14 cellular contexts compared by ENCODE assay signal in genomic region chr3:37140899-37141541, GRCh38. TPM values are rescaled to one million over a fixed set of nuclear protein-coding genes. Genes with fewer than 3 reads are reported as not detected.
DNase-seq lines count a peak whose midpoint lies in the region; ATAC-seq and TF ChIP-seq lines count a peak whose summit lies in the region.
"Had no signal": no experiment of that assay in that cellular context is flagged by ENCODE, and none has a peak within 500 bp of the region (broad histone marks: within the 10 kb centered on the region; RNA-seq: fewer than 3 reads in every experiment).

No MANE protein-coding gene starts in this region.

- DNase-seq in right cardiac atrium (no peak), heart left ventricle (no peak), NCI-H1436 treated with DMSO at 0.1 percent for 48 hours (lab: John Stamatoyannopoulos, UW) (no peak), DMS 273 treated with DMSO at 0.1 percent for 48 hours (lab: John Stamatoyannopoulos, UW) (no peak)
- DNase-seq: DMS79 treated with DMSO at 0.1 percent for 48 hours, MV-4-11, NCI-H1105 treated with DMSO at 0.1 percent for 48 hours, NCI-H1694 treated with DMSO at 0.1 percent for 48 hours, NCI-H446, NCI-H526 treated with DMSO at 0.1 percent for 48 hours had no signal

- peaks cover 0 to 18% (median 7%) of the 10 kb centered on the region in 9 donors for H3K36me3 ChIP-seq in heart left ventricle
- H3K36me3 ChIP-seq in liver (ENCODE audit: control insufficient read depth in 4 of 4, insufficient read depth in 3 of 4, low read depth in 1 of 4, low read length in 3 of 4): no peaks in the 10 kb centered on the region

- no peak overlapping the region for H3K4me3 ChIP-seq in right cardiac atrium (ENCODE audit: low read length)
- no peak overlapping the region for H3K4me3 ChIP-seq in heart left ventricle
- no peak overlapping the region for H3K4me3 ChIP-seq in liver (ENCODE audit: low read depth in 1 of 3, low read length in 3 of 3)

- no peaks in the 10 kb centered on the region for H3K27me3 ChIP-seq in right cardiac atrium (ENCODE audit: control insufficient read depth, insufficient read depth)
- no peaks in the 10 kb centered on the region for H3K27me3 ChIP-seq in heart left ventricle
- H3K27me3 ChIP-seq in liver (ENCODE audit: control insufficient read depth in 4 of 4, insufficient read depth in 4 of 4, low read length in 3 of 4): no peaks in the 10 kb centered on the region

- TF ChIP-seq CTCF in heart left ventricle (IDR thresholded peaks at IDR 0.05) (no peak), VCaP (conservative IDR thresholded peaks at IDR 0.05) (no peak), liver (IDR thresholded peaks at IDR 0.05; ENCODE audit: low read depth, low read length, missing input control) (no peak)

- H3K4me1 ChIP-seq in right cardiac atrium (ENCODE audit: control insufficient read depth, insufficient read depth, low read length) (peaks cover 11% of the 10 kb centered on the region), heart left ventricle (peaks cover 0 to 62% (median 33%) of the 10 kb centered on the region in 12 donors), liver (ENCODE audit: control insufficient read depth in 4 of 4, insufficient read depth in 4 of 4, low read length in 3 of 4) (peaks cover 10 to 76% (median 46%) of the 10 kb centered on the region in 4 donors)

- peak overlapping the region; percentile 48 for H3K27ac ChIP-seq in right cardiac atrium (ENCODE audit: low read length)
- H3K27ac ChIP-seq in heart left ventricle: peak overlapping the region in 2 of 12 donors; percentile 3 to 10
- H3K27ac ChIP-seq in VCaP: peak overlapping the region; percentile 32; the same call in 1 of the 2 replicates
- peak overlapping the region; percentile 33 to 40 for H3K27ac ChIP-seq in liver (ENCODE audit: low read depth in 1 of 2, low read length in 2 of 2)
- H3K27ac ChIP-seq: KMS-11 had no signal

- H3K9me3 ChIP-seq in right cardiac atrium (ENCODE audit: control insufficient read depth, low read length) (no peaks in the 10 kb centered on the region), heart left ventricle (no peaks in the 10 kb centered on the region), liver (ENCODE audit: control insufficient read depth in 4 of 4, low read length in 3 of 4) (no peaks in the 10 kb centered on the region)

- TF ChIP-seq RAD21 in liver (IDR thresholded peaks at IDR 0.05): no peak

- WGBS in right cardiac atrium: 89% methylated on average over 3 of the region's 3 CpGs
- 92 to 98% (median 97%) methylated on average over 3 of the region's 3 CpGs for WGBS in heart left ventricle, 4 donors
- WGBS in liver: 97% methylated on average over 3 of the region's 3 CpGs

- no peak for ATAC-seq in right cardiac atrium
- ATAC-seq in heart left ventricle: no peak
- no peak for ATAC-seq in GM18498 (IDR thresholded peaks at IDR 0.05; ENCODE audit: unreplicated experiment)

- intact Hi-C loops in right cardiac atrium (cut with DNase I): no loop called here
- intact Hi-C loops in heart left ventricle (cut with DNase I): loop anchor here in 1 of 10 donors (5.0 kb wide), 1 partner anchor 399 kb away; no protein-coding TSS in a partner anchor

- no peak for TF ChIP-seq POLR2A in heart left ventricle (IDR thresholded peaks at IDR 0.05)

- no peak overlapping the region for H3K9ac ChIP-seq in liver (ENCODE audit: low read depth in 1 of 2, low read length in 2 of 2)
- H3K9ac ChIP-seq: KMS-11 had no signal

TF ChIP-seq in liver, 16 proteins besides CTCF, POLR2A, EP300 and RAD21:
- TF ChIP-seq FOXA1 (IDR thresholded peaks at IDR 0.05) (no peak), RXRA (IDR thresholded peaks at IDR 0.05) (no peak), REST (IDR thresholded peaks at IDR 0.05) (no peak), ZBTB33 (IDR thresholded peaks at IDR 0.05) (no peak), SP1 (IDR thresholded peaks at IDR 0.05) (no peak), EGR1 (IDR thresholded peaks at IDR 0.05; ENCODE audit: low read depth in 2 of 2) (no peak), JUND (IDR thresholded peaks at IDR 0.05) (no peak), YY1 (IDR thresholded peaks at IDR 0.05) (no peak), ATF3 (IDR thresholded peaks at IDR 0.05) (no peak), FOXA2 (IDR thresholded peaks at IDR 0.05) (no peak), HNF4A (conservative IDR thresholded peaks at IDR 0.05) (no peak), GABPA (IDR thresholded peaks at IDR 0.05 in 1 of 2, conservative IDR thresholded peaks at IDR 0.05 in 1 of 2) (no peak), HNF4G (IDR thresholded peaks at IDR 0.05) (no peak), TAF1 (conservative IDR thresholded peaks at IDR 0.05) (no peak), MAX (IDR thresholded peaks at IDR 0.05) (no peak)

RNA-seq across cellular contexts. Expression of gene LRRFIP2, which starts 33.4 kb away (rescaled TPM):
- total RNA-seq in right cardiac atrium (100 to 1,000 TPM; 154 to 168 (median 162) TPM), heart left ventricle (100 to 1,000 TPM in 7 of 9 donors, 10 to 100 TPM in 2; 85.5 to 161 (median 114) TPM), liver (10 to 100 TPM; 44.7 to 56.9 TPM)
- polyA plus RNA-seq in right cardiac atrium (88.9 TPM), heart left ventricle (10 to 100 TPM; 67.7 to 94.4 TPM), liver (10 to 100 TPM; 22.6 to 34.8 TPM)
